In genomic region chr10:104045151-104046089, GRCh38 we compare ENCODE assay signal across 1 cellular context.
TF ChIP-seq lines count a peak whose summit lies in the region.

No MANE protein-coding gene starts in this region.

TF ChIP-seq in WTC11, 78 proteins besides CTCF, POLR2A, EP300 and RAD21 (continued from another document):
- TF ChIP-seq AFF4 (CRISPR knock-in tag; IDR thresholded peaks at IDR 0.05; ENCODE audit: borderline replicate concordance) (no peak), ZNF317 (CRISPR knock-in tag; IDR thresholded peaks at IDR 0.05; ENCODE audit: borderline replicate concordance, low read depth) (no peak), ATF2 (CRISPR knock-in tag; IDR thresholded peaks at IDR 0.05; ENCODE audit: borderline replicate concordance, low read depth) (no peak), E2F5 (CRISPR knock-in tag; IDR thresholded peaks at IDR 0.05) (no peak), JAZF1 (CRISPR knock-in tag; IDR thresholded peaks at IDR 0.05) (no peak), E2F1 (CRISPR knock-in tag; IDR thresholded peaks at IDR 0.05) (no peak), MYBL2 (CRISPR knock-in tag; IDR thresholded peaks at IDR 0.05) (no peak), USF2 (CRISPR knock-in tag; IDR thresholded peaks at IDR 0.05) (no peak), SMAD3 (CRISPR knock-in tag; IDR thresholded peaks at IDR 0.05; ENCODE audit: borderline replicate concordance) (no peak)
TF ChIP-seq in WTC11: peak in this region for 0.
